In the genomic region with DNA sequence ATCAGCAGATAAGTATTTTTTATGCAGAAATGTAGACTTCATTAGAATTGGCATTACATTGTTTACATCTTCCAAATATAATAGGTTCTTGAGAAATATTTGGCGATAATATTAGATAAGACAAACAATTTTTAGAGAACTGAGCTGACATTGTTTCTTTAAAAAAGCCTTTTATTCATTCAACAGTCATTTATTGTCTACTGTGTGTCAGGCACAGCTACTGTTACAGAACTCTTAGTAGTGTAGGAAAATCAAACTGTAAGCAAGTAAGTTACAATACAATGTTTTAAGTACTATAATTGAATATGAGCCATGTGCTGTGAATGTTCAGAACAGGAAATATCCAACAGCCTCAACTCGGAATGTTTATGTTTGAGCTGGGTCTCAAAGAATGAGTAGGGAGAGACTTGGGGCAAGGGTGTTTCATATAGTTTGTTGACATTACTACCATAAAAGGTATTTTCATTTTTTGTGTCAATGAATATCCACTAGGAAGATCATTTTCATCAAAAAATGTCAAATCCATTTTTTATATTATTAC, we compare ENCODE assay signal across 12 cellular contexts.
DNase-seq lines count a peak whose midpoint lies in the region; ATAC-seq lines count a peak whose summit lies in the region.
"Had no signal": no experiment of that assay in that cellular context is flagged by ENCODE, and none has a peak within 500 bp of the region (broad histone marks: within the 10 kb centered on the region; RNA-seq: fewer than 3 reads in every experiment).

No MANE protein-coding gene starts in this region.

- H3K4me1 Mint-ChIP-seq in activated naive CD4-positive, alpha-beta T cell treated with anti-CD3 and anti-CD28 coated beads, Interleukin-2, amount 10 ng/mL, durations not matched to agents 7 days and 5 days = peaks cover 94% of the 10 kb centered on the region
- H3K4me1 Mint-ChIP-seq in immature natural killer cell = peaks cover 86 to 99% of the 10 kb centered on the region in 2 donors

- no peak overlapping the region for H3K4me3 Mint-ChIP-seq in activated naive CD4-positive, alpha-beta T cell treated with anti-CD3 and anti-CD28 coated beads, Interleukin-2, amount 10 ng/mL, durations not matched to agents 7 days and 5 days
- peak overlapping the region in 2 of 5 donors; percentile 16 to 33 for H3K4me3 Mint-ChIP-seq in immature natural killer cell

- no peaks in the 10 kb centered on the region for H3K27me3 Mint-ChIP-seq in activated naive CD4-positive, alpha-beta T cell treated with anti-CD3 and anti-CD28 coated beads, Interleukin-2, amount 10 ng/mL, durations not matched to agents 7 days and 5 days
- H3K27me3 Mint-ChIP-seq in immature natural killer cell (ENCODE audit: low read depth in 3 of 3) = peaks cover 2 to 11% (median 8%) of the 10 kb centered on the region in 3 donors

- no peak for ATAC-seq in activated naive CD4-positive, alpha-beta T cell treated with anti-CD3 and anti-CD28 coated beads, Interleukin-2, amount 50 U/mL, for 72 hours
- no peak for ATAC-seq in HG02798 (IDR thresholded peaks at IDR 0.05; ENCODE audit: poor library complexity, unreplicated experiment)

- no peaks in the 10 kb centered on the region for H3K9me3 Mint-ChIP-seq in activated naive CD4-positive, alpha-beta T cell treated with anti-CD3 and anti-CD28 coated beads, Interleukin-2, amount 10 ng/mL, durations not matched to agents 7 days and 5 days
- H3K9me3 Mint-ChIP-seq in activated naive CD4-positive, alpha-beta T cell treated with anti-CD3 and anti-CD28 coated beads, Interleukin-2, amount 50 U/mL, for 72 hours = peaks cover 0 to 7% of the 10 kb centered on the region in 2 donors
- no peaks in the 10 kb centered on the region for H3K9me3 Mint-ChIP-seq in immature natural killer cell

- CTCF ChIA-PET in activated naive CD4-positive, alpha-beta T cell treated with anti-CD3 and anti-CD28 coated beads, Interleukin-2, amount 10 ng/mL, durations not matched to agents 7 days and 5 days (lab: Charles Lee) = interaction anchor here (0.9 to 2.6 kb wide), 5 partner anchors 16 to 113 kb away, joined by 3 to 11 read pairs (median 5); no protein-coding TSS in a partner anchor

- peak overlapping the region; percentile 88 for H3K27ac Mint-ChIP-seq in activated naive CD4-positive, alpha-beta T cell treated with anti-CD3 and anti-CD28 coated beads, Interleukin-2, amount 10 ng/mL, durations not matched to agents 7 days and 5 days
- peak overlapping the region; percentile 94 to 97 for H3K27ac Mint-ChIP-seq in activated naive CD4-positive, alpha-beta T cell treated with anti-CD3 and anti-CD28 coated beads, Interleukin-2, amount 50 U/mL, for 72 hours
- peak overlapping the region; percentile 89 to 97 (median 94) for H3K27ac Mint-ChIP-seq in immature natural killer cell

- no peak for DNase-seq in activated naive CD4-positive, alpha-beta T cell treated with anti-CD3 and anti-CD28 coated beads, Interleukin-2, amount 10 ng/mL, durations not matched to agents 7 days and 5 days
- no peak for DNase-seq in activated naive CD4-positive, alpha-beta T cell (lab: John Stamatoyannopoulos, UW)
- DNase-seq in activated naive CD4-positive, alpha-beta T cell treated with anti-CD3 and anti-CD28 coated beads, Interleukin-2, amount 50 U/mL, for 72 hours (ENCODE audit: low spot score in 2 of 2) = no peak
- DNase-seq in immature natural killer cell = no peak
- DNase-seq in superior temporal gyrus (ENCODE audit: extremely low spot score) = peak; percentile 75
- no peak for DNase-seq in activated CD4-positive, CD25-positive, alpha-beta regulatory T cell (lab: John Stamatoyannopoulos, UW)
- DNase-seq in DMS 273 (lab: John Stamatoyannopoulos, UW; ENCODE audit: unreplicated experiment) = no peak
- DNase-seq: activated CD4-positive, alpha-beta T cell treated with anti-CD3 and anti-CD28 coated beads, Interleukin-2, amount 50 U/mL, for 48 hours; C1 segment of cervical spinal cord; NCI-H1048; PC-9 had no signal

- H3K36me3 Mint-ChIP-seq in activated naive CD4-positive, alpha-beta T cell treated with anti-CD3 and anti-CD28 coated beads, Interleukin-2, amount 10 ng/mL, durations not matched to agents 7 days and 5 days = peaks cover 45% of the 10 kb centered on the region
- peaks cover 11 to 30% of the 10 kb centered on the region in 2 donors for H3K36me3 Mint-ChIP-seq in activated naive CD4-positive, alpha-beta T cell treated with anti-CD3 and anti-CD28 coated beads, Interleukin-2, amount 50 U/mL, for 72 hours
- H3K36me3 Mint-ChIP-seq in immature natural killer cell = peaks cover 0 to 6% (median 0%) of the 10 kb centered on the region in 3 donors
